9 cellular contexts compared by ENCODE assay signal in genomic region chr3:188164248-188164687, GRCh38. TPM values are rescaled to one million over a fixed set of nuclear protein-coding genes. Genes with fewer than 3 reads are reported as not detected.
DNase-seq lines count a peak whose midpoint lies in the region; ATAC-seq, FAIRE-seq and TF ChIP-seq lines count a peak whose summit lies in the region.
"Had no signal": no experiment of that assay in that cellular context is flagged by ENCODE, and none has a peak within 500 bp of the region (broad histone marks: within the 10 kb centered on the region; RNA-seq: fewer than 3 reads in every experiment).

No MANE protein-coding gene starts in this region.

- H3K9me3 Mint-ChIP-seq in activated T-helper 17 cell treated with anti-CD3 and anti-CD28 coated beads, Interleukin-2, amount 50 U/mL, for 72 hours, result no peaks in the 10 kb centered on the region

- no peak for TF ChIP-seq RAD21 in HepG2 (CRISPR knock-in tag; IDR thresholded peaks at IDR 0.05)

- H2AFZ ChIP-seq in HepG2 (ENCODE audit: low read length), result no peak overlapping the region

- no TSS peak for BruUV-seq in HepG2 (replicated peaks; lab: Mats Ljungman, UMichigan)

- TF ChIP-seq POLR2A in HepG2 (IDR thresholded peaks at IDR 0.05; ENCODE audit: insufficient read depth in 1 of 2, low read depth in 2 of 2, low read length in 2 of 2), result no peak

- no peak overlapping the region for H3K4me3 ChIP-seq in HepG2 (replicated peaks in 1 of 3; ENCODE audit: insufficient read depth in 1 of 3, low read depth in 2 of 3, low read length in 3 of 3)

- H3K9ac ChIP-seq in HepG2 (ENCODE audit: insufficient read depth, low read depth, low read length), result no peak overlapping the region

- peak overlapping the region; percentile 26 for H3K27ac ChIP-seq in HepG2 (ENCODE audit: extremely low read length, insufficient read depth, low read length)

- WGBS in HepG2 (ENCODE audit: low lambda C conversion rate), result 51% methylated on average over 2 of the region's 2 CpGs

- POLR2A ChIA-PET in HepG2 (lab: Yijun Ruan, JAX), result interaction anchor here (0.8 kb wide), 1 partner anchor 414 kb away, joined by 3 read pairs; no protein-coding TSS in a partner anchor

- peak; percentile 44 for FAIRE-seq in HepG2 (lab: Jason Lieb, UNC)

- H3K27ac Mint-ChIP-seq in activated T-helper 17 cell treated with anti-CD3 and anti-CD28 coated beads, Interleukin-2, amount 50 U/mL, for 72 hours, result peak overlapping the region; percentile 82

- intact Hi-C loops in HepG2 (cut with micrococcal nuclease; ENCODE audit: unreplicated experiment), result no loop called here

- TF ChIP-seq CTCF in HepG2 (CRISPR knock-in tag; IDR thresholded peaks at IDR 0.05), result no peak

- H3K4me2 ChIP-seq in HepG2 (ENCODE audit: low read depth, low read length), result no peak overlapping the region

- peaks cover 95% of the 10 kb centered on the region for H3K79me2 ChIP-seq in HepG2 (ENCODE audit: insufficient read depth, low read length)

- peak; percentile 24 for DNase-seq in stimulated activated CD4-positive, alpha-beta T cell treated with anti-CD3 and anti-CD28 coated beads, Interleukin-1b, Interleukin-23, amount 100 ng/mL, for 48 hours
- DNase-seq in stimulated activated CD4-positive, alpha-beta T cell treated with anti-CD3 and anti-CD28 coated beads, Interleukin-2, amount 100 ng/mL, for 24 hours, result no peak
- DNase-seq in HepG2 (ENCODE audit: low spot score) (peak; percentile 40), ureter (ENCODE audit: low spot score) (peak; percentile 59), SW 1271 (lab: John Stamatoyannopoulos, UW) (no peak), NCI-H1694 treated with DMSO at 0.1 percent for 48 hours (lab: John Stamatoyannopoulos, UW) (no peak)
- DNase-seq: DMS79 had no signal

- ATAC-seq in activated T-helper 17 cell treated with anti-CD3 and anti-CD28 coated beads, Interleukin-2, amount 50 U/mL, for 72 hours (replicated peaks), result peak; percentile 58
- ATAC-seq in HepG2 (peak; percentile 23; the same call in 2 of the 3 replicates), GM18873 (IDR thresholded peaks at IDR 0.05; ENCODE audit: low FRiP score, unreplicated experiment) (no peak)

- H3K9me3 ChIP-seq in HepG2 (ENCODE audit: low read length), result no peaks in the 10 kb centered on the region

- H3K36me3 ChIP-seq in HepG2 (replicated peaks in 1 of 2; ENCODE audit: control insufficient read depth in 1 of 2, insufficient read depth in 2 of 2, low read length in 2 of 2), result peaks cover 0 to 3% of the 10 kb centered on the region in 2 experiments; a peak in 3 of 5 replicates

- TF ChIP-seq EP300 in HepG2 (IDR thresholded peaks at IDR 0.05; ENCODE audit: low read depth in 2 of 2, low read length in 2 of 2) (no peak), HepG2 (CRISPR knock-in tag; IDR thresholded peaks at IDR 0.05; ENCODE audit: borderline replicate concordance) (no peak)

- H3K4me3 Mint-ChIP-seq in activated T-helper 17 cell treated with anti-CD3 and anti-CD28 coated beads, Interleukin-2, amount 50 U/mL, for 72 hours, result peak overlapping the region; percentile 52

- peaks cover 100% of the 10 kb centered on the region for H3K4me1 ChIP-seq in HepG2 (ENCODE audit: insufficient read depth, low read length)

- no peaks in the 10 kb centered on the region for H4K20me1 ChIP-seq in HepG2 (ENCODE audit: insufficient read depth, low read length)

- CTCF ChIA-PET in HepG2 (lab: Yijun Ruan, JAX; ENCODE audit: low intra/inter-chr PET ratio, low total read pairs), result no interaction called here

- peaks cover 32% of the 10 kb centered on the region for H3K4me1 Mint-ChIP-seq in activated T-helper 17 cell treated with anti-CD3 and anti-CD28 coated beads, Interleukin-2, amount 50 U/mL, for 72 hours

- in situ Hi-C loops in HepG2 (cut with HindIII; ENCODE audit: extremely low pct_ligation_motif_present, low pct_unique_long_range_greater_than_20kb), result no loop called here

- H3K27me3 Mint-ChIP-seq in activated T-helper 17 cell treated with anti-CD3 and anti-CD28 coated beads, Interleukin-2, amount 50 U/mL, for 72 hours, result no peaks in the 10 kb centered on the region

- no peaks in the 10 kb centered on the region for H3K36me3 Mint-ChIP-seq in activated T-helper 17 cell treated with anti-CD3 and anti-CD28 coated beads, Interleukin-2, amount 50 U/mL, for 72 hours (ENCODE audit: low read depth)

- no peaks in the 10 kb centered on the region for H3K27me3 ChIP-seq in HepG2 (ENCODE audit: control insufficient read depth in 1 of 2, insufficient read depth in 2 of 2, low read length in 2 of 2)

TF ChIP-seq in HepG2, 621 proteins besides CTCF, POLR2A, EP300 and RAD21:
- no peak for TF ChIP-seq SCMH1 (CRISPR knock-in tag; IDR thresholded peaks at IDR 0.05; ENCODE audit: borderline replicate concordance)
- no peak for TF ChIP-seq ZBTB7B (CRISPR knock-in tag; IDR thresholded peaks at IDR 0.05)
- 0 out of 2 replicates have a peak, but pooled peaks have one; percentile 28 for TF ChIP-seq RARA (CRISPR knock-in tag; IDR thresholded peaks at IDR 0.05)
TF ChIP-seq in HepG2: peak in this region for 1.

RNA-seq across cellular contexts. Expression of gene LPP, which starts 10.3 kb away (rescaled TPM):
- 10 to 100 TPM; 46.6 to 92.4 TPM for total RNA-seq in activated T-helper 17 cell treated with anti-CD3 and anti-CD28 coated beads, Interleukin-2, amount 50 U/mL, for 72 hours
- total RNA-seq in HepG2 (2016; rRNA removed; fragmentation: Illumina TruSeq; extraction: Trizol), result 29.9 and 41.6 TPM in 2 replicates
- total RNA-seq in HepG2 (2016; cell fraction: cytosol; rRNA removed; fragmentation: Illumina TruSeq; extraction: Trizol; ENCODE audit: low read depth), result 20.1 and 20.2 TPM in 2 replicates
- 30.3 and 35.3 TPM in 2 replicates for total RNA-seq in HepG2 (2016; cell fraction: insoluble cytoplasmic fraction; rRNA removed; fragmentation: Illumina TruSeq; extraction: Trizol)
- 13.3 and 13.4 TPM in 2 replicates for total RNA-seq in HepG2 (2016; cell fraction: membrane; rRNA removed; fragmentation: Illumina TruSeq; extraction: Trizol)
- 76.6 and 77.0 TPM in 2 replicates for total RNA-seq in HepG2 (2016; cell fraction: nucleus; rRNA removed; fragmentation: Illumina TruSeq; extraction: Trizol)
- 16.7 and 19.2 TPM in 2 replicates for polyA plus RNA-seq in HepG2 (2011; rRNA removed)
- 7.7 and 13.4 TPM in 2 replicates for polyA plus RNA-seq in HepG2 (2011; cell fraction: cytosol; rRNA removed)
- polyA plus RNA-seq in HepG2 (2011; cell fraction: nucleus; rRNA removed), result 34.6 and 62.8 TPM in 2 replicates
- 12.1 and 15.6 TPM in 2 replicates for polyA plus RNA-seq in HepG2 (2012)
- polyA plus RNA-seq in HepG2 (2016; cell fraction: cytosol; fragmentation: Illumina TruSeq; extraction: Trizol; ENCODE audit: low read depth), result 1.5 TPM in 2 replicates
- polyA plus RNA-seq in HepG2 (2016; cell fraction: insoluble cytoplasmic fraction; fragmentation: Illumina TruSeq; extraction: Trizol; ENCODE audit: low read depth), result 13.0 and 13.3 TPM in 2 replicates
- polyA plus RNA-seq in HepG2 (2016; cell fraction: membrane; fragmentation: Illumina TruSeq; extraction: Trizol; ENCODE audit: low read depth), result 2.0 and 2.4 TPM in 2 replicates
- polyA plus RNA-seq in HepG2 (2016; cell fraction: nucleus; fragmentation: Illumina TruSeq; extraction: Trizol; ENCODE audit: insufficient read depth, low read depth), result 12.5 and 14.2 TPM in 2 replicates
- 288 and 335 TPM in 2 replicates for polyA minus RNA-seq in HepG2 (2011; rRNA and poly(A)+ RNA removed; ENCODE audit: low replicate concordance)
- polyA minus RNA-seq in HepG2 (2011; cell fraction: cytosol; rRNA and poly(A)+ RNA removed), result 45.9 and 54.2 TPM in 2 replicates
- 159 and 195 TPM in 2 replicates for polyA minus RNA-seq in HepG2 (2011; cell fraction: nucleus; rRNA and poly(A)+ RNA removed)
- 560 TPM for total RNA-seq in ureter

Comparison
In these comparisons a context has a peak if more than half of its experiments do, and no peak if none do; other contexts are left out.
1. DNase-seq: peak in stimulated activated CD4-positive, alpha-beta T cell treated with anti-CD3 and anti-CD28 coated beads, Interleukin-1b, Interleukin-23, amount 100 ng/mL, for 48 hours (single experiment), HepG2 (single experiment) and ureter (single experiment); none in stimulated activated CD4-positive, alpha-beta T cell treated with anti-CD3 and anti-CD28 coated beads, Interleukin-2, amount 100 ng/mL, for 24 hours (0 of 2), SW 1271 (0 of 2) and NCI-H1694 treated with DMSO at 0.1 percent for 48 hours (single experiment).